8 cellular contexts compared by ENCODE assay signal in the genomic region with DNA sequence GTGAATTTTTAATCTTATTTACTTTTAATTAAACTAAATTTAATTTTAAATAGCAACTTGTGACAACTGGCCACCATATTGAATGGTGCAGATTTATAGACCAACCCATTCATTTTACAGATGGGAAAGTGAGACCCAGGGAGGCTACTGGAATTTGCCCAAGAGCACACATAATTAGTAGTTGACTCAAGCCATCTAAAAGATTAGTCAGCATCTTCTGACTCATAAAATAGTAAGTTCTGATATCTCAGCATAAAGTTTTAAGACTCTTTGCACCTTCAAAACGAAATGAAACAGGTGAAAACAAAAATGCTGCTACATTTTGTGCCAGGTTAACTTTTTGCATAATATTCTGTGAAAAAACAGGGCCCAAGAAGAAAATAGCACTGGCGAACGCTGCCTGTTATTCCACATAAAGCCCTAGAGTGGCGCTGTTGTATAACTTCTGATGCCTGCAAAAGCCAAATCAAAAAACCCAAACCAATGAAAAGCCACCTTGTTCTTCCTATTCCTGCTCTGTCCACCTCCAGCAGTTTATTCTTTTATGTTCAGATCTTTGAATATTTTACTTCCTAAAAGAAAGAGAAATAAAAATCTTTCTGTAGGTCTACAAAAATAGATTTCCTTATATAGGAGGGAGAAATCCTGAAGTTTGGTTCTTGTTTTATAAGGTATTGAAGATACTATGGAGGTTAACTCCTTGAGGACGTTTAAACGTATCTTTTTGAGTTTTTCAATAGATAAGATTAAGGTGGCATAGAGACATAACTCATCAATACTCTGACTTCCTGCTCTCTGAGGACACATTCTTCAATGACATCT.
DNase-seq lines count a peak whose midpoint lies in the region; ATAC-seq and TF ChIP-seq lines count a peak whose summit lies in the region.

No MANE protein-coding gene starts in this region.

- DNase-seq in GM10248 (ENCODE audit: extremely low spot score), result peak; percentile 11
- peak; percentile 44 for DNase-seq in NCI-H345 treated with DMSO at 0.1 percent for 48 hours (lab: John Stamatoyannopoulos, UW; ENCODE audit: unreplicated experiment)
- no peak for DNase-seq in ascending aorta (ENCODE audit: low spot score in 2 of 2)
- DNase-seq in kidney epithelial cell (ENCODE audit: low read depth), result no peak
- no peak for DNase-seq in NK-92 (lab: John Stamatoyannopoulos, UW; ENCODE audit: unreplicated experiment)
- DNase-seq in CD8-positive, alpha-beta T cell, result no peak

- H3K4me3 ChIP-seq in ascending aorta (no peak overlapping the region), kidney epithelial cell (ENCODE audit: low read depth, low read length) (no peak overlapping the region)
- no peak overlapping the region for H3K4me3 ChIP-seq in CD8-positive, alpha-beta T cell (ENCODE audit: low read depth, low read length)

- intact Hi-C loops in ascending aorta (cut with DNase I), result no loop called here
- intact Hi-C loops in CD8-positive, alpha-beta T cell (cut with DNase I, micrococcal nuclease), result no loop called here

- peak; percentile 60 for TF ChIP-seq CTCF in GM10248 (IDR thresholded peaks at IDR 0.05; ENCODE audit: control extremely low read depth, extremely low read depth, low read depth, missing control alignments)
- peak in 2 of 3 experiments; percentile 44 to 60 for TF ChIP-seq CTCF in ascending aorta (IDR thresholded peaks at IDR 0.05)
- peak; percentile 89 for TF ChIP-seq CTCF in kidney epithelial cell (IDR thresholded peaks at IDR 0.05; ENCODE audit: insufficient read depth, low read length, poor library complexity, severe bottlenecking)
- TF ChIP-seq CTCF in CD8-positive, alpha-beta T cell (IDR thresholded peaks at IDR 0.05), result no peak

- H3K27me3 Mint-ChIP-seq in CD8-positive, alpha-beta T cell (ENCODE audit: low read depth), result peaks cover 15% of the 10 kb centered on the region

- H3K9me3 Mint-ChIP-seq in CD8-positive, alpha-beta T cell, result no peaks in the 10 kb centered on the region

- H3K27ac Mint-ChIP-seq in CD8-positive, alpha-beta T cell, result no peak overlapping the region

- no peaks in the 10 kb centered on the region for H3K36me3 Mint-ChIP-seq in CD8-positive, alpha-beta T cell

- no peak overlapping the region for H3K4me3 Mint-ChIP-seq in CD8-positive, alpha-beta T cell

- ATAC-seq in HG02981 (IDR thresholded peaks at IDR 0.05; ENCODE audit: unreplicated experiment), result peak; percentile 55
- ATAC-seq in GM19023 (IDR thresholded peaks at IDR 0.05; ENCODE audit: unreplicated experiment), result no peak
- no peak for ATAC-seq in CD8-positive, alpha-beta T cell

- H3K9me3 ChIP-seq in ascending aorta, result no peaks in the 10 kb centered on the region
- H3K9me3 ChIP-seq in CD8-positive, alpha-beta T cell (ENCODE audit: low read length), result no peaks in the 10 kb centered on the region

- no peaks in the 10 kb centered on the region for H3K36me3 ChIP-seq in ascending aorta
- no peaks in the 10 kb centered on the region for H3K36me3 ChIP-seq in kidney epithelial cell (ENCODE audit: control insufficient read depth, insufficient read depth, low read length)
- no peaks in the 10 kb centered on the region for H3K36me3 ChIP-seq in CD8-positive, alpha-beta T cell (ENCODE audit: insufficient read depth, low read length)

- H3K4me1 ChIP-seq in ascending aorta, result no peaks in the 10 kb centered on the region
- no peaks in the 10 kb centered on the region for H3K4me1 ChIP-seq in CD8-positive, alpha-beta T cell (ENCODE audit: insufficient read depth, low read length)

- POLR2A ChIA-PET in GM10248 (lab: Yijun Ruan, JAX), result no interaction called here
- POLR2A ChIA-PET in CD8-positive, alpha-beta T cell (lab: Charles Lee), result no interaction called here

- no peaks in the 10 kb centered on the region for H3K4me1 Mint-ChIP-seq in CD8-positive, alpha-beta T cell (ENCODE audit: low read depth)

- CTCF ChIA-PET in GM10248 (lab: Yijun Ruan, JAX), result no interaction called here
- CTCF ChIA-PET in CD8-positive, alpha-beta T cell (lab: Charles Lee), result no interaction called here

- no peaks in the 10 kb centered on the region for H3K27me3 ChIP-seq in ascending aorta
- H3K27me3 ChIP-seq in kidney epithelial cell (ENCODE audit: control insufficient read depth, insufficient read depth, low read length), result no peaks in the 10 kb centered on the region
- no peaks in the 10 kb centered on the region for H3K27me3 ChIP-seq in CD8-positive, alpha-beta T cell (ENCODE audit: insufficient read depth, low read length)

- no peak overlapping the region for H3K27ac ChIP-seq in ascending aorta
- no peak overlapping the region for H3K27ac ChIP-seq in CD8-positive, alpha-beta T cell (ENCODE audit: low read depth, low read length)

Comparison
In these comparisons a context has a peak if more than half of its experiments do, and no peak if none do; other contexts are left out.
1. DNase-seq: peak in GM10248 (single experiment) and NCI-H345 treated with DMSO at 0.1 percent for 48 hours (single experiment); none in ascending aorta (0 of 2), kidney epithelial cell (single experiment), NK-92 (single experiment) and CD8-positive, alpha-beta T cell (0 of 7).